ENCODE assay signal across 36 cellular contexts in genomic region chr11:109521571-109522086, GRCh38.
"Had no signal": no experiment of that assay in that cellular context is flagged by ENCODE, and none has a peak within 500 bp of the region (broad histone marks: within the 10 kb centered on the region; RNA-seq: fewer than 3 reads in every experiment).

No MANE protein-coding gene starts in this region.

- H3K27me3 Mint-ChIP-seq: activated CD4-positive, alpha-beta memory T cell treated with anti-CD3 and anti-CD28 coated beads, Interleukin-2, amount 10 ng/mL, durations not matched to agents 7 days and 5 days; activated CD8-positive, alpha-beta memory T cell treated with anti-CD3 and anti-CD28 coated beads, Interleukin-2, amount 10 ng/mL, durations not matched to agents 7 days and 5 days; activated naive CD4-positive, alpha-beta T cell treated with anti-CD3 and anti-CD28 coated beads, Interleukin-2, amount 10 ng/mL, durations not matched to agents 7 days and 5 days; activated naive CD8-positive, alpha-beta T cell; activated naive CD8-positive, alpha-beta T cell treated with anti-CD3 and anti-CD28 coated beads, Interleukin-2, amount 50 U/mL, for 24 hours had no signal

- H3K4me3 Mint-ChIP-seq: activated CD4-positive, alpha-beta memory T cell treated with anti-CD3 and anti-CD28 coated beads, Interleukin-2, amount 10 ng/mL, durations not matched to agents 7 days and 5 days; activated CD8-positive, alpha-beta memory T cell treated with anti-CD3 and anti-CD28 coated beads, Interleukin-2, amount 10 ng/mL, durations not matched to agents 7 days and 5 days; activated naive CD4-positive, alpha-beta T cell treated with anti-CD3 and anti-CD28 coated beads, Interleukin-2, amount 10 ng/mL, durations not matched to agents 7 days and 5 days; activated naive CD8-positive, alpha-beta T cell; activated naive CD8-positive, alpha-beta T cell treated with anti-CD3 and anti-CD28 coated beads, Interleukin-2, amount 50 U/mL, for 24 hours had no signal

- H3K27ac ChIP-seq: brain microvascular endothelial cell, PC-9, WERI-Rb-1 had no signal

- H3K4me3 ChIP-seq: MG63, PC-9 had no signal

- FAIRE-seq: RCC 7860 had no signal

- H3K27ac Mint-ChIP-seq: activated CD4-positive, alpha-beta memory T cell treated with anti-CD3 and anti-CD28 coated beads, Interleukin-2, amount 10 ng/mL, durations not matched to agents 7 days and 5 days; activated CD8-positive, alpha-beta memory T cell treated with anti-CD3 and anti-CD28 coated beads, Interleukin-2, amount 10 ng/mL, durations not matched to agents 7 days and 5 days; activated naive CD4-positive, alpha-beta T cell treated with anti-CD3 and anti-CD28 coated beads, Interleukin-2, amount 10 ng/mL, durations not matched to agents 7 days and 5 days; activated naive CD8-positive, alpha-beta T cell; activated naive CD8-positive, alpha-beta T cell treated with anti-CD3 and anti-CD28 coated beads, Interleukin-2, amount 50 U/mL, for 24 hours had no signal

- H3K36me3 ChIP-seq: brain microvascular endothelial cell, MG63, WERI-Rb-1 had no signal

- H3K4me1 Mint-ChIP-seq: activated CD4-positive, alpha-beta memory T cell treated with anti-CD3 and anti-CD28 coated beads, Interleukin-2, amount 10 ng/mL, durations not matched to agents 7 days and 5 days; activated CD8-positive, alpha-beta memory T cell treated with anti-CD3 and anti-CD28 coated beads, Interleukin-2, amount 10 ng/mL, durations not matched to agents 7 days and 5 days; activated naive CD4-positive, alpha-beta T cell treated with anti-CD3 and anti-CD28 coated beads, Interleukin-2, amount 10 ng/mL, durations not matched to agents 7 days and 5 days; activated naive CD8-positive, alpha-beta T cell treated with anti-CD3 and anti-CD28 coated beads, Interleukin-2, amount 50 U/mL, for 24 hours had no signal

- H3K9me3 ChIP-seq: MG63 had no signal

- DNase-seq: activated CD4-positive, alpha-beta memory T cell treated with anti-CD3 and anti-CD28 coated beads, Interleukin-2, amount 10 ng/mL, durations not matched to agents 7 days and 5 days; activated CD4-positive, alpha-beta T cell treated with anti-CD3 and anti-CD28 coated beads for 1 hour; activated CD4-positive, alpha-beta T cell treated with anti-CD3 and anti-CD28 coated beads for 48 hours; activated CD4-positive, CD25-positive, alpha-beta regulatory T cell; activated CD8-positive, alpha-beta memory T cell treated with anti-CD3 and anti-CD28 coated beads for 24 hours; activated CD8-positive, alpha-beta memory T cell treated with anti-CD3 and anti-CD28 coated beads, Interleukin-2, amount 10 ng/mL, durations not matched to agents 7 days and 5 days; activated CD8-positive, alpha-beta memory T cell treated with anti-CD3 and anti-CD28 coated beads, Interleukin-2, amount 50 U/mL, for 48 hours; activated effector memory CD4-positive, alpha-beta T cell treated with Interleukin-2 at 50 U/mL for 16 hours; activated naive CD4-positive, alpha-beta T cell treated with anti-CD3 and anti-CD28 coated beads, Interleukin-2, amount 10 ng/mL, durations not matched to agents 7 days and 5 days; activated naive CD8-positive, alpha-beta T cell treated with anti-CD3 and anti-CD28 coated beads, Interleukin-2, amount 50 U/mL, for 24 hours; activated T-cell treated with anti-CD3 and anti-CD28 coated beads, Interleukin-2, amount 50 U/mL, for 48 hours; amniotic stem cell; aorta; brain microvascular endothelial cell; Kasumi-1; KG1; MG63; NCI-H1092; NCI-H146; NCI-H187; NCI-H2029 treated with DMSO at 0.1 percent for 48 hours; NCI-H2107; NCI-H2171; NCI-H510A; NCI-H526; NCI-H748 treated with DMSO at 0.1 percent for 48 hours; NK-92 treated with Interleukin-12 subunit alpha and Interleukin-12 subunit beta, amount 100 ng/mL, for 24 hours; PC-9; Right ventricle myocardium superior; SW 1271; T-helper 1 cell; T-helper 2 cell; T-helper 9 cell; WERI-Rb-1 had no signal

- H2AFZ ChIP-seq: PC-9 had no signal

- H3K4me2 ChIP-seq: PC-9 had no signal

- H3K27me3 ChIP-seq: brain microvascular endothelial cell, MG63 had no signal

- H3K9me3 Mint-ChIP-seq: activated CD4-positive, alpha-beta memory T cell treated with anti-CD3 and anti-CD28 coated beads, Interleukin-2, amount 10 ng/mL, durations not matched to agents 7 days and 5 days had no signal

- H3K36me3 Mint-ChIP-seq: activated CD8-positive, alpha-beta memory T cell treated with anti-CD3 and anti-CD28 coated beads, Interleukin-2, amount 10 ng/mL, durations not matched to agents 7 days and 5 days; activated naive CD4-positive, alpha-beta T cell treated with anti-CD3 and anti-CD28 coated beads, Interleukin-2, amount 10 ng/mL, durations not matched to agents 7 days and 5 days; activated naive CD8-positive, alpha-beta T cell had no signal

- ATAC-seq: activated CD8-positive, alpha-beta memory T cell treated with anti-CD3 and anti-CD28 coated beads, Interleukin-2, amount 10 ng/mL, durations not matched to agents 7 days and 5 days; activated naive CD8-positive, alpha-beta T cell treated with anti-CD3 and anti-CD28 coated beads, Interleukin-2, amount 50 U/mL, for 24 hours had no signal
